23 cellular contexts compared by ENCODE assay signal in the genomic region with DNA sequence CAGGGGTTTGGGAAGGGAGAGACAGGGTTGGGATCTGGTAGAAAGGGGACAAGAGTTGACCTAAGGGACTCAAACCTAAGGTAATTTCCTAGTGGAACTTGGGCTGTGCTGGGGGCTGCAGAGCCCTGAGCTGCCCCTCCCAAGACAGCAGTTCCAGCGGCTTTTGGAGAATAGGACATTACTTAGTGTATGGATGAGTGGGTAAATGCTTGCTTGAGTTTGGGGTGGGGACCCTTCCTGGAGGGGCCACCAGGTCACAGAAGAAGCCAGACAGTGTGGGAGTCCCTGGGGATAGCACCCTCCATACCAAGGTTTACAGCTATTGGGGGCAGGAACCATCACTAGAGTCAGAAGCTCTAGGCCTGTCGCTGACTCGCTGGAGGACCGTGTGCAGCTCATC.
"Had no signal": no experiment of that assay in that cellular context is flagged by ENCODE, and none has a peak within 500 bp of the region (broad histone marks: within the 10 kb centered on the region; RNA-seq: fewer than 3 reads in every experiment).

No MANE protein-coding gene starts in this region.

- H3K9me3 Mint-ChIP-seq: natural killer cell treated with Interleukin-12 subunit alpha and Interleukin-12 subunit beta and Interleukin-15 and Interleukin-18, amount 100 ng/mL, for 72 hours; type B pancreatic cell had no signal

- H3K27me3 ChIP-seq: neural progenitor cell, right lobe of liver, spleen, testis had no signal

- H3K4me3 Mint-ChIP-seq: endodermal cell; immature natural killer cell; mesothelial cell of epicardium; natural killer cell treated with Interleukin-12 subunit alpha and Interleukin-12 subunit beta and Interleukin-15 and Interleukin-18, amount 100 ng/mL, for 72 hours; neural progenitor cell; stimulated activated memory B cell treated with anti-CD40 and anti-IgM and Interleukin-4, amounts not matched to agents 10 μg/mL and 1 μg/mL and 100 μg/mL, for 72 hours; stimulated activated naive CD8-positive, alpha-beta T cell treated with anti-CD3 and anti-CD28 coated beads, Interleukin-15, Interleukin-2, amounts not matched to agents 100 ng/mL and 50 ng/mL, for 24 hours; type B pancreatic cell had no signal

- H3K4me3 ChIP-seq: neural progenitor cell, prostate gland, right lobe of liver, spleen, testis had no signal

- DNase-seq: cerebellar nuclear complex; dermis blood vessel endothelial cell; effector CD4-positive, alpha-beta T cell; endodermal cell; erythroblast; foreskin keratinocyte; immature natural killer cell; mammary epithelial cell; nucleus accumbens; spleen; stimulated activated CD4-positive, alpha-beta T cell treated with anti-CD3 and anti-CD28 coated beads, Interleukin-15, amount 100 ng/mL, for 24 hours; stimulated activated CD4-positive, alpha-beta T cell treated with anti-CD3 and anti-CD28 coated beads, Interleukin-1b, Interleukin-23, amount 100 ng/mL, for 48 hours; stimulated activated CD4-positive, alpha-beta T cell treated with anti-CD3 and anti-CD28 coated beads, Interleukin-4, amount 100 ng/mL, for 24 hours; testis had no signal

- H3K4me1 Mint-ChIP-seq: immature natural killer cell; mesothelial cell of epicardium; neural progenitor cell; stimulated activated memory B cell treated with anti-CD40 and anti-IgM and Interleukin-4, amounts not matched to agents 10 μg/mL and 1 μg/mL and 100 μg/mL, for 72 hours had no signal

- H3K4me1 ChIP-seq: foreskin keratinocyte, neural progenitor cell, parathyroid adenoma, prostate gland, right lobe of liver, testis had no signal

- ATAC-seq: foreskin keratinocyte; natural killer cell treated with Interleukin-12 subunit alpha and Interleukin-12 subunit beta and Interleukin-15 and Interleukin-18, amount 100 ng/mL, for 72 hours; right lobe of liver; stimulated activated memory B cell treated with anti-CD40 and anti-IgM and Interleukin-4, amounts not matched to agents 10 μg/mL and 1 μg/mL and 100 μg/mL, for 72 hours had no signal

- H3K27me3 Mint-ChIP-seq: stimulated activated memory B cell treated with anti-CD40 and anti-IgM and Interleukin-4, amounts not matched to agents 10 μg/mL and 1 μg/mL and 100 μg/mL, for 72 hours; stimulated activated naive CD8-positive, alpha-beta T cell treated with anti-CD3 and anti-CD28 coated beads, Interleukin-15, Interleukin-2, amounts not matched to agents 100 ng/mL and 50 ng/mL, for 24 hours had no signal

- H3K27ac ChIP-seq: foreskin keratinocyte, neural progenitor cell, parathyroid adenoma, prostate gland, right lobe of liver, testis had no signal

- H3K27ac Mint-ChIP-seq: endodermal cell; immature natural killer cell; mesothelial cell of epicardium; neural progenitor cell; stimulated activated memory B cell treated with anti-CD40 and anti-IgM and Interleukin-4, amounts not matched to agents 10 μg/mL and 1 μg/mL and 100 μg/mL, for 72 hours; stimulated activated naive CD8-positive, alpha-beta T cell treated with anti-CD3 and anti-CD28 coated beads, Interleukin-15, Interleukin-2, amounts not matched to agents 100 ng/mL and 50 ng/mL, for 24 hours; type B pancreatic cell had no signal

- H3K36me3 Mint-ChIP-seq: immature natural killer cell; natural killer cell treated with Interleukin-12 subunit alpha and Interleukin-12 subunit beta and Interleukin-15 and Interleukin-18, amount 100 ng/mL, for 72 hours; neural progenitor cell; stimulated activated memory B cell treated with anti-CD40 and anti-IgM and Interleukin-4, amounts not matched to agents 10 μg/mL and 1 μg/mL and 100 μg/mL, for 72 hours; type B pancreatic cell had no signal

- H3K36me3 ChIP-seq: neural progenitor cell, prostate gland, right lobe of liver, spleen had no signal

- H3K9me3 ChIP-seq: prostate gland, right lobe of liver, testis had no signal
